8 cellular contexts compared by ENCODE assay signal in the genomic region with DNA sequence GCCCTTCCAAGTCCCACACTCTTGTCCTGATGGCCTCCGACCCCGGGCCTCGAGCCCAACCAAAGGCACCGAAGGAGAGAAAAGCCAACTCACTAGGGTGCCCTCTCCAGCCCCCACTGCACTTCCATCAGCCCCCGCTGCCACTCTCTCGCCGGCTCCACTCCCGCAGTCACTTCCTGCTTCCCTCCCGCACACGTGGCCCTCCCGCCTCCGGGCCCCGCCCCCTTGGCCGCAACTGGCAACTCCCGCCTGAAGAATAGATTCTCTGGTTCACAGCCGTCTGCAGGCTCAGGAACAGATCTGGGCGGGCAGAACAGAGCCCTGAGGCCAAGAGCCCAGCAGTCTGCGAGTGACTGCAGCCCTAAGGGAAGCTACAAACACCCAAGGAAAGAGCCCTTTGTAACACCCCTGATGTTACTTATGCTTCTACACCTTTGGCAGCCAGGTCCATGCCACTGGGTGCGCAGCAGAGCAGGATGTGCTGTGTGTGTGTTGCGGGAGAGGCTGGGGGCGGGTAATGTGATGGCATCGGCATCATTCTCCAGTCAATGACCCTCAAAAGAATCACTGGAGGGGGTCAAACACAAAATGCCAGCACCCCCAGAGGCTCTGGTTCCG. TPM values are rescaled to one million over a fixed set of nuclear protein-coding genes. Genes with fewer than 3 reads are reported as not detected.
DNase-seq lines count a peak whose midpoint lies in the region; ATAC-seq and TF ChIP-seq lines count a peak whose summit lies in the region.

A gene with protein sequence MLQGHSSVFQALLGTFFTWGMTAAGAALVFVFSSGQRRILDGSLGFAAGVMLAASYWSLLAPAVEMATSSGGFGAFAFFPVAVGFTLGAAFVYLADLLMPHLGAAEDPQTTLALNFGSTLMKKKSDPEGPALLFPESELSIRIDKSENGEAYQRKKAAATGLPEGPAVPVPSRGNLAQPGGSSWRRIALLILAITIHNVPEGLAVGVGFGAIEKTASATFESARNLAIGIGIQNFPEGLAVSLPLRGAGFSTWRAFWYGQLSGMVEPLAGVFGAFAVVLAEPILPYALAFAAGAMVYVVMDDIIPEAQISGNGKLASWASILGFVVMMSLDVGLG (minus strand): TSS at position 171 of the 618 bp plus-strand sequence. CDS start 3,924 bp downstream, outside the sequence.

- TF ChIP-seq POLR2A in GM15510 (IDR thresholded peaks at IDR 0.05; ENCODE audit: borderline replicate concordance, extremely low read depth, insufficient read length) (peak; percentile 73), vagina (IDR thresholded peaks at IDR 0.05) (no peak)

- no peaks in the 10 kb centered on the region for H3K27me3 ChIP-seq in right cardiac atrium (ENCODE audit: control insufficient read depth, insufficient read depth)
- H3K27me3 ChIP-seq in vagina, result no peaks in the 10 kb centered on the region

- H3K36me3 ChIP-seq in vagina, result no peaks in the 10 kb centered on the region

- H3K4me3 ChIP-seq in right cardiac atrium (ENCODE audit: low read length) (peak within 1 kb of the TSS; percentile 82), vagina (peak within 1 kb of the TSS; percentile 59 to 65)

- intact Hi-C loops in right cardiac atrium (cut with DNase I) (loop anchor here in 1 of 4 donors (10.0 kb wide), 1 partner anchor 108 kb away; no protein-coding TSS in a partner anchor), vagina (cut with DNase I) (no loop called here)

- 10% methylated on average over 23 of the region's 23 CpGs for WGBS in right cardiac atrium

- H3K4me1 ChIP-seq in right cardiac atrium (ENCODE audit: control insufficient read depth, insufficient read depth, low read length), result peaks cover 3% of the 10 kb centered on the region
- H3K4me1 ChIP-seq in vagina, result peaks cover 28% of the 10 kb centered on the region

- peak within 1 kb of the TSS; percentile 75 for H3K27ac ChIP-seq in right cardiac atrium (ENCODE audit: low read length)
- peak within 1 kb of the TSS; percentile 42 for H3K27ac ChIP-seq in vagina

- ATAC-seq in HG02884 (IDR thresholded peaks at IDR 0.05; ENCODE audit: unreplicated experiment) (peak; percentile 99), right cardiac atrium (peak; percentile 98 to 99)

- peak; percentile 88 for DNase-seq in NCI-H1694 (lab: John Stamatoyannopoulos, UW)
- DNase-seq in T-helper 2 cell, result peak; percentile 72 to 97 (median 84)
- peak; percentile 49 to 97 (median 92) for DNase-seq in anterior cingulate cortex (lab: John Stamatoyannopoulos, UW)
- DNase-seq in right cardiac atrium, result peak; percentile 94 to 98 (median 97)
- DNase-seq in putamen (ENCODE audit: low spot score), result peak; percentile 96
- DNase-seq in vagina (ENCODE audit: extremely low spot score in 2 of 2), result peak in 1 of 2 donors; percentile 92

- H3K9me3 ChIP-seq in right cardiac atrium (ENCODE audit: control insufficient read depth, low read length), result no peaks in the 10 kb centered on the region
- no peaks in the 10 kb centered on the region for H3K9me3 ChIP-seq in vagina

- no peak for TF ChIP-seq CTCF in vagina (IDR thresholded peaks at IDR 0.05)

RNA-seq across cellular contexts. Expression of the gene that starts here (rescaled TPM):
- total RNA-seq in right cardiac atrium (10 to 100 TPM in 1 of 4 donors, 1 to 10 TPM in 3; 9.8 to 12.6 (median 9.9) TPM), vagina (22.6 TPM)
- 3.2 TPM for polyA plus RNA-seq in right cardiac atrium
